ENCODE assay signal across 31 cellular contexts in genomic region chr4:83876047-83876446, GRCh38.
A peak's percentile ranks its signal among the peaks of the same experiment; 100 is the strongest.
DNase-seq lines count a peak whose midpoint lies in the region; FAIRE-seq and TF ChIP-seq lines count a peak whose summit lies in the region.
"Had no signal": no experiment of that assay in that cellular context is flagged by ENCODE, and none has a peak within 500 bp of the region (broad histone marks: within the 10 kb centered on the region; RNA-seq: fewer than 3 reads in every experiment).

No MANE protein-coding gene starts in this region.

- no peaks in the 10 kb centered on the region for H3K79me2 ChIP-seq in astrocyte (ENCODE audit: insufficient read depth, low read length)

- H3K36me3 ChIP-seq in astrocyte (ENCODE audit: insufficient read depth, low read length) = no peaks in the 10 kb centered on the region
- H3K36me3 ChIP-seq: ascending aorta had no signal

- H3K27me3 Mint-ChIP-seq in astrocyte (ENCODE audit: low read depth, unreplicated experiment) (no peaks in the 10 kb centered on the region), immature natural killer cell (ENCODE audit: low read depth in 3 of 3) (peaks cover 0 to 5% (median 3%) of the 10 kb centered on the region in 3 donors)
- H3K27me3 Mint-ChIP-seq: activated T-cell treated with anti-CD3 and anti-CD28 coated beads, Interleukin-2, amount 50 U/mL, for 24 hours; B cell; natural killer cell treated with Interleukin-12 subunit alpha and Interleukin-12 subunit beta and Interleukin-15 and Interleukin-18, amount 100 ng/mL, for 72 hours; stimulated activated memory B cell treated with anti-CD40 and anti-IgM and Interleukin-4, amounts not matched to agents 10 μg/mL and 1 μg/mL and 100 μg/mL, for 72 hours had no signal

- no peak overlapping the region for H3K4me2 ChIP-seq in astrocyte (ENCODE audit: low read length)

- H3K9ac ChIP-seq in astrocyte (ENCODE audit: low read length) = no peak overlapping the region

- DNase-seq in DMS53 treated with DMSO at 0.1 percent for 48 hours (lab: John Stamatoyannopoulos, UW; ENCODE audit: unreplicated experiment) = peak; percentile 0
- DNase-seq in LHCN-M2 (ENCODE audit: low read depth) = peak; percentile 63
- peak; percentile 21 for DNase-seq in astrocyte (ENCODE audit: low read depth)
- DNase-seq in kidney tubule cell (ENCODE audit: low spot score) = peak; percentile 29
- DNase-seq in immature natural killer cell = no peak
- no peak for DNase-seq in SHP77 treated with DMSO at 0.1 percent for 48 hours (lab: John Stamatoyannopoulos, UW)
- no peak for DNase-seq in SIG-M5 (lab: John Stamatoyannopoulos, UW)
- DNase-seq in T-helper 1 cell = no peak
- DNase-seq: activated gamma-delta T cell; activated naive CD8-positive, alpha-beta T cell treated with anti-CD3 and anti-CD28 coated beads for 36 hours; activated T-cell treated with anti-CD3 and anti-CD28 coated beads, Interleukin-2, amount 50 U/mL, for 24 hours; caudate nucleus; CD4-positive, alpha-beta memory T cell; cortex of kidney; effector memory CD8-positive, alpha-beta T cell; foreskin melanocyte; MM.1S; NCI-H2081; NCI-H345; substantia nigra; T-cell had no signal

- H3K27me3 ChIP-seq in astrocyte (ENCODE audit: insufficient read depth, low read length) = no peaks in the 10 kb centered on the region
- H3K27me3 ChIP-seq: ascending aorta had no signal

- H3K4me3 ChIP-seq in astrocyte (ENCODE audit: insufficient read depth, low read depth, low read length) = no peak overlapping the region
- H3K4me3 ChIP-seq: ascending aorta, K562, lung had no signal

- H3K9me3 Mint-ChIP-seq in astrocyte (ENCODE audit: unreplicated experiment) = no peaks in the 10 kb centered on the region
- H3K9me3 Mint-ChIP-seq in immature natural killer cell = peaks cover 0 to 4% (median 0%) of the 10 kb centered on the region in 6 donors
- H3K9me3 Mint-ChIP-seq: activated naive CD8-positive, alpha-beta T cell treated with anti-CD3 and anti-CD28 coated beads for 36 hours; activated T-cell treated with anti-CD3 and anti-CD28 coated beads, Interleukin-2, amount 50 U/mL, for 24 hours; natural killer cell treated with Interleukin-12 subunit alpha and Interleukin-12 subunit beta and Interleukin-15 and Interleukin-18, amount 100 ng/mL, for 72 hours; T-cell; type B pancreatic cell had no signal

- no peak for FAIRE-seq in astrocyte (lab: Jason Lieb, UNC)
- FAIRE-seq: G401.6, HTR-8/SVneo, K562, RCC 7860 had no signal

- H2AFZ ChIP-seq in astrocyte (ENCODE audit: low read depth, low read length) = no peak overlapping the region

- TF ChIP-seq CTCF in astrocyte (IDR thresholded peaks at IDR 0.05; ENCODE audit: insufficient read depth, low read depth, low read length) = no peak

- no peaks in the 10 kb centered on the region for H3K4me1 ChIP-seq in astrocyte (ENCODE audit: insufficient read depth, low read length)
- H3K4me1 ChIP-seq: ascending aorta had no signal

- H3K4me1 Mint-ChIP-seq in astrocyte (ENCODE audit: low read depth, unreplicated experiment) (no peaks in the 10 kb centered on the region), immature natural killer cell (no peaks in the 10 kb centered on the region)
- H3K4me1 Mint-ChIP-seq: activated naive CD8-positive, alpha-beta T cell treated with anti-CD3 and anti-CD28 coated beads for 36 hours; B cell; CD4-positive, alpha-beta memory T cell; stimulated activated memory B cell treated with anti-CD40 and anti-IgM and Interleukin-4, amounts not matched to agents 10 μg/mL and 1 μg/mL and 100 μg/mL, for 72 hours; T-cell had no signal

- no peaks in the 10 kb centered on the region for H3K36me3 Mint-ChIP-seq in astrocyte (ENCODE audit: low read depth, unreplicated experiment)
- no peaks in the 10 kb centered on the region for H3K36me3 Mint-ChIP-seq in immature natural killer cell
- H3K36me3 Mint-ChIP-seq: activated naive CD8-positive, alpha-beta T cell treated with anti-CD3 and anti-CD28 coated beads for 36 hours; CD4-positive, alpha-beta memory T cell; natural killer cell treated with Interleukin-12 subunit alpha and Interleukin-12 subunit beta and Interleukin-15 and Interleukin-18, amount 100 ng/mL, for 72 hours; stimulated activated memory B cell treated with anti-CD40 and anti-IgM and Interleukin-4, amounts not matched to agents 10 μg/mL and 1 μg/mL and 100 μg/mL, for 72 hours; T-cell; type B pancreatic cell had no signal

- H3K4me3 Mint-ChIP-seq in astrocyte (ENCODE audit: unreplicated experiment) (no peak overlapping the region), immature natural killer cell (no peak overlapping the region)
- H3K4me3 Mint-ChIP-seq: activated naive CD8-positive, alpha-beta T cell treated with anti-CD3 and anti-CD28 coated beads for 36 hours; activated T-cell treated with anti-CD3 and anti-CD28 coated beads, Interleukin-2, amount 50 U/mL, for 24 hours; B cell; CD4-positive, alpha-beta memory T cell; effector memory CD8-positive, alpha-beta T cell; natural killer cell treated with Interleukin-12 subunit alpha and Interleukin-12 subunit beta and Interleukin-15 and Interleukin-18, amount 100 ng/mL, for 72 hours; stimulated activated memory B cell treated with anti-CD40 and anti-IgM and Interleukin-4, amounts not matched to agents 10 μg/mL and 1 μg/mL and 100 μg/mL, for 72 hours; T-cell; type B pancreatic cell had no signal

- H3K9me3 ChIP-seq in astrocyte (ENCODE audit: insufficient read depth, low read depth, low read length) = no peaks in the 10 kb centered on the region
- H3K9me3 ChIP-seq: ascending aorta had no signal

- H3K27ac ChIP-seq in astrocyte (ENCODE audit: low read depth, low read length) = no peak overlapping the region
- H3K27ac ChIP-seq: ascending aorta had no signal

- H4K20me1 ChIP-seq in astrocyte (ENCODE audit: insufficient read depth, low read length) = no peaks in the 10 kb centered on the region

- H3K27ac Mint-ChIP-seq in astrocyte (ENCODE audit: unreplicated experiment) = no peak overlapping the region
- no peak overlapping the region for H3K27ac Mint-ChIP-seq in immature natural killer cell
- H3K27ac Mint-ChIP-seq: activated naive CD8-positive, alpha-beta T cell treated with anti-CD3 and anti-CD28 coated beads for 36 hours; activated T-cell treated with anti-CD3 and anti-CD28 coated beads, Interleukin-2, amount 50 U/mL, for 24 hours; B cell; CD4-positive, alpha-beta memory T cell; effector memory CD8-positive, alpha-beta T cell; natural killer cell treated with Interleukin-12 subunit alpha and Interleukin-12 subunit beta and Interleukin-15 and Interleukin-18, amount 100 ng/mL, for 72 hours; stimulated activated memory B cell treated with anti-CD40 and anti-IgM and Interleukin-4, amounts not matched to agents 10 μg/mL and 1 μg/mL and 100 μg/mL, for 72 hours; T-cell; type B pancreatic cell had no signal

Comparison
In these comparisons a context has a peak if more than half of its experiments do, and no peak if none do; other contexts are left out.
1. DNase-seq: peak in DMS53 treated with DMSO at 0.1 percent for 48 hours (single experiment), LHCN-M2 (single experiment), astrocyte (single experiment) and kidney tubule cell (single experiment); none in immature natural killer cell (0 of 3), SHP77 treated with DMSO at 0.1 percent for 48 hours (single experiment), SIG-M5 (single experiment) and T-helper 1 cell (0 of 5).